Comparison of ENCODE assay signal across 15 cellular contexts in genomic region chr2:215870088-215870490, GRCh38.
DNase-seq lines count a peak whose midpoint lies in the region; ATAC-seq and TF ChIP-seq lines count a peak whose summit lies in the region.
"Had no signal": no experiment of that assay in that cellular context is flagged by ENCODE, and none has a peak within 500 bp of the region (broad histone marks: within the 10 kb centered on the region; RNA-seq: fewer than 3 reads in every experiment).

No MANE protein-coding gene starts in this region.

- 83% methylated on average over 3 of the region's 3 CpGs for WGBS in SK-N-SH (ENCODE audit: low lambda C conversion rate)

- intact Hi-C loops in sciatic nerve (cut with DNase I) (no loop called here), dorsolateral prefrontal cortex (cut with DNase I) (no loop called here)

- no peak overlapping the region for H2AFZ ChIP-seq in SK-N-SH (ENCODE audit: low read depth)
- H2AFZ ChIP-seq: GM23338 had no signal

- H3K36me3 ChIP-seq in RWPE2 (ENCODE audit: low read depth) (no peaks in the 10 kb centered on the region), SK-N-SH (replicated peaks in 1 of 2; ENCODE audit: control insufficient read depth in 1 of 2, insufficient read depth in 2 of 2, low read length in 1 of 2) (no peaks in the 10 kb centered on the region)
- H3K36me3 ChIP-seq: cardiac muscle cell had no signal

- DNase-seq in H4 (ENCODE audit: low spot score) (peak; percentile 53), RWPE2 (ENCODE audit: low spot score) (no peak), fibroblast of the aortic adventitia (ENCODE audit: low read depth) (peak; percentile 95), sciatic nerve (ENCODE audit: low spot score) (no peak), dorsolateral prefrontal cortex (no peak), SK-N-SH (no peak), GM13976 (ENCODE audit: low spot score) (no peak)
- DNase-seq: activated T-cell treated with anti-CD3 and anti-CD28 coated beads, Interleukin-2, amount 50 U/mL, for 4 hours; DMS79 treated with DMSO at 0.1 percent for 48 hours; naive thymus-derived CD4-positive, alpha-beta T cell; NK-92 treated with Interleukin-12 subunit alpha and Interleukin-12 subunit beta, amount 100 ng/mL, for 24 hours; stimulated activated naive CD4-positive, alpha-beta T cell treated with Interleukin-2 at 50 U/mL for 16 hours had no signal

- ATAC-seq in RWPE2 (ENCODE audit: low read depth) (peak; percentile 55; the same call in 1 of the 3 replicates), sciatic nerve (peak; percentile 83), GM21423 (IDR thresholded peaks at IDR 0.05; ENCODE audit: unreplicated experiment) (no peak)
- ATAC-seq: activated T-cell treated with anti-CD3 and anti-CD28 coated beads, Interleukin-2, amount 50 U/mL, for 4 hours; GM23338; naive thymus-derived CD4-positive, alpha-beta T cell had no signal

- TF ChIP-seq RAD21 in SK-N-SH (IDR thresholded peaks at IDR 0.05; ENCODE audit: low read length) = no peak

- H3K9me2 ChIP-seq in SK-N-SH = no peaks in the 10 kb centered on the region

- no peak for TF ChIP-seq CTCF in RWPE2 (IDR thresholded peaks at IDR 0.05; ENCODE audit: poor library complexity, severe bottlenecking)
- no peak for TF ChIP-seq CTCF in fibroblast of the aortic adventitia (IDR thresholded peaks at IDR 0.05; ENCODE audit: insufficient read depth, low read length)
- no peak for TF ChIP-seq CTCF in dorsolateral prefrontal cortex (IDR thresholded peaks at IDR 0.05 in 54 of 56, conservative IDR thresholded peaks at IDR 0.05 in 2 of 56; ENCODE audit: low read depth in 1 of 56, partially characterized antibody in 56 of 56)
- TF ChIP-seq CTCF in SK-N-SH (IDR thresholded peaks at IDR 0.05) = no peak
- no peak for TF ChIP-seq CTCF in GM13976 (IDR thresholded peaks at IDR 0.05; ENCODE audit: borderline replicate concordance, control extremely low read depth, extremely low read depth, insufficient read depth, missing control alignments)

- H3K27me3 ChIP-seq in RWPE2 (ENCODE audit: insufficient read depth, poor library complexity, severe bottlenecking) = no peaks in the 10 kb centered on the region
- no peaks in the 10 kb centered on the region for H3K27me3 ChIP-seq in dorsolateral prefrontal cortex
- H3K27me3 ChIP-seq in SK-N-SH (ENCODE audit: insufficient read depth) = no peaks in the 10 kb centered on the region
- H3K27me3 ChIP-seq: cardiac muscle cell had no signal

- POLR2A ChIA-PET in SK-N-SH (lab: Yijun Ruan, JAX) = no interaction called here

- H3K27ac ChIP-seq in RWPE2 (ENCODE audit: poor library complexity, severe bottlenecking) = no peak overlapping the region
- no peak overlapping the region for H3K27ac ChIP-seq in dorsolateral prefrontal cortex
- H3K27ac ChIP-seq in SK-N-SH (ENCODE audit: low read depth in 2 of 2, low read length in 1 of 2) = no peak overlapping the region
- H3K27ac ChIP-seq: cardiac muscle cell had no signal

- no peak overlapping the region for H3K9ac ChIP-seq in SK-N-SH

- no peaks in the 10 kb centered on the region for H4K20me1 ChIP-seq in SK-N-SH (ENCODE audit: insufficient read depth)

- H3K4me2 ChIP-seq in SK-N-SH = no peak overlapping the region
- H3K4me2 ChIP-seq: GM23338 had no signal

- TF ChIP-seq EP300 in SK-N-SH (IDR thresholded peaks at IDR 0.05; ENCODE audit: borderline replicate concordance in 1 of 2, low read depth in 1 of 2, low read length in 1 of 2) = no peak

- in situ Hi-C loops in GM13976 (cut with MboI; ENCODE audit: low sequenced_read_pairs, unreplicated experiment) = no loop called here

- H3K4me3 ChIP-seq in RWPE2 (ENCODE audit: severe bottlenecking) (no peak overlapping the region), fibroblast of the aortic adventitia (ENCODE audit: low read depth, low read length) (no peak overlapping the region), dorsolateral prefrontal cortex (no peak overlapping the region), SK-N-SH (ENCODE audit: low read depth in 2 of 2, low read length in 1 of 2) (no peak overlapping the region)
- H3K4me3 ChIP-seq: cardiac muscle cell, GM23338 had no signal

- H3K4me1 ChIP-seq in RWPE2 (ENCODE audit: insufficient read depth, poor library complexity, severe bottlenecking) (peaks cover 8% of the 10 kb centered on the region), SK-N-SH (ENCODE audit: control insufficient read depth in 1 of 2, insufficient read depth in 2 of 2, low read depth in 1 of 2, low read length in 1 of 2) (no peaks in the 10 kb centered on the region; a peak in 1 of 4 replicates)

- CTCF ChIA-PET in SK-N-SH (lab: Yijun Ruan, JAX) = no interaction called here

- H3K9me3 ChIP-seq in RWPE2 (ENCODE audit: severe bottlenecking) (no peaks in the 10 kb centered on the region), SK-N-SH (no peaks in the 10 kb centered on the region)

- H3F3A ChIP-seq in SK-N-SH (replicated peaks; ENCODE audit: insufficient read depth) = no peaks in the 10 kb centered on the region

- H3K79me2 ChIP-seq in SK-N-SH (ENCODE audit: insufficient read depth) = no peaks in the 10 kb centered on the region

TF ChIP-seq in SK-N-SH, 30 proteins besides CTCF, POLR2A, EP300 and RAD21 (continues in another document):
- TF ChIP-seq PBX3 (IDR thresholded peaks at IDR 0.05) = no peak
- TF ChIP-seq RCOR1 (IDR thresholded peaks at IDR 0.05; ENCODE audit: low read length) = no peak
- TF ChIP-seq RFX5 (IDR thresholded peaks at IDR 0.05; ENCODE audit: low read length) = no peak
- TF ChIP-seq USF1 (IDR thresholded peaks at IDR 0.05; ENCODE audit: borderline replicate concordance, low read depth) = no peak
- no peak for TF ChIP-seq MAX (IDR thresholded peaks at IDR 0.05; ENCODE audit: low read depth)
- TF ChIP-seq CHD2 (IDR thresholded peaks at IDR 0.05; ENCODE audit: low read length, partially characterized antibody) = no peak
- TF ChIP-seq POLR2AphosphoS5 (IDR thresholded peaks at IDR 0.05; ENCODE audit: low read depth, low read length) = no peak
- no peak for TF ChIP-seq NFIC (IDR thresholded peaks at IDR 0.05; ENCODE audit: borderline replicate concordance)
- TF ChIP-seq JUND (IDR thresholded peaks at IDR 0.05) = no peak
- no peak for TF ChIP-seq TAF1 (IDR thresholded peaks at IDR 0.05; ENCODE audit: borderline replicate concordance, low read depth, low read length)
- no peak for TF ChIP-seq REST (IDR thresholded peaks at IDR 0.05; ENCODE audit: low read depth, low read length)
- TF ChIP-seq MEF2A (IDR thresholded peaks at IDR 0.05; ENCODE audit: borderline replicate concordance, low read depth) = no peak
- no peak for TF ChIP-seq IRF3 (IDR thresholded peaks at IDR 0.05; ENCODE audit: low read depth, low read length)
- no peak for TF ChIP-seq TEAD4 (IDR thresholded peaks at IDR 0.05; ENCODE audit: borderline replicate concordance, insufficient read depth)
- no peak for TF ChIP-seq GABPA (IDR thresholded peaks at IDR 0.05; ENCODE audit: low read depth)

Comparison
In these comparisons a context has a peak if more than half of its experiments do, and no peak if none do; other contexts are left out.
1. DNase-seq: peak in H4 (single experiment) and fibroblast of the aortic adventitia (single experiment); none in RWPE2 (single experiment), sciatic nerve (single experiment), dorsolateral prefrontal cortex (0 of 10), SK-N-SH (single experiment) and GM13976 (single experiment).